Comparison of ENCODE assay signal across 15 cellular contexts in genomic region chr7:67725437-67725836, GRCh38.
DNase-seq lines count a peak whose midpoint lies in the region; ATAC-seq and TF ChIP-seq lines count a peak whose summit lies in the region.
"Had no signal": no experiment of that assay in that cellular context is flagged by ENCODE, and none has a peak within 500 bp of the region (broad histone marks: within the 10 kb centered on the region; RNA-seq: fewer than 3 reads in every experiment).

No MANE protein-coding gene starts in this region.

- H3K36me3 ChIP-seq in left ventricle myocardium inferior (no peaks in the 10 kb centered on the region), adipocyte (ENCODE audit: control insufficient read depth, insufficient read depth, low read length, severe bottlenecking) (no peaks in the 10 kb centered on the region), mesendoderm (ENCODE audit: control insufficient read depth, insufficient read depth, low read length) (no peaks in the 10 kb centered on the region)
- H3K36me3 ChIP-seq: HAP-1 had no signal

- H2BK5ac ChIP-seq in mesendoderm (ENCODE audit: low read length) = no peak overlapping the region

- no peak overlapping the region for H2AK5ac ChIP-seq in mesendoderm (ENCODE audit: low read length)

- H3K79me1 ChIP-seq in mesendoderm (ENCODE audit: low read length) = no peaks in the 10 kb centered on the region

- H3K27ac ChIP-seq in left ventricle myocardium inferior (replicated peaks) = no peak overlapping the region
- H3K27ac ChIP-seq in mesendoderm (ENCODE audit: low read depth, low read length) = peak overlapping the region; percentile 23
- H3K27ac ChIP-seq: 22Rv1 had no signal

- WGBS in mesendoderm (ENCODE audit: extremely low coverage, insufficient coverage, low lambda C conversion rate) = no CpG with 5 or more reads among the region's 3 CpGs

- ATAC-seq in Right ventricle myocardium inferior (peak; percentile 80), sciatic nerve (peak; percentile 91)
- ATAC-seq: CD8-positive, alpha-beta T cell had no signal

- H3K18ac ChIP-seq in mesendoderm (ENCODE audit: low read length) = peak overlapping the region; percentile 60

- intact Hi-C loops in Right ventricle myocardium inferior (cut with DNase I) = no loop called here
- intact Hi-C loops in left ventricle myocardium inferior (cut with micrococcal nuclease) = no loop called here
- intact Hi-C loops in sciatic nerve (cut with DNase I) = loop anchor here (5.0 kb wide), 1 partner anchor 1122 kb away; no protein-coding TSS in a partner anchor

- H3K9ac ChIP-seq in adipocyte (ENCODE audit: low read length) (no peak overlapping the region), mesendoderm (ENCODE audit: low read length) (no peak overlapping the region)

- H3K9me3 ChIP-seq in left ventricle myocardium inferior (replicated peaks) (no peaks in the 10 kb centered on the region), adipocyte (ENCODE audit: control insufficient read depth, low read length) (no peaks in the 10 kb centered on the region)
- H3K9me3 ChIP-seq: Caco-2, HAP-1 had no signal

- no peak overlapping the region for H4K8ac ChIP-seq in mesendoderm (ENCODE audit: low read depth, low read length)

- H3K27me3 ChIP-seq in left ventricle myocardium inferior (ENCODE audit: low read depth) (peaks cover 46% of the 10 kb centered on the region), adipocyte (replicated peaks; ENCODE audit: control insufficient read depth, insufficient read depth, low read length) (no peaks in the 10 kb centered on the region), mesendoderm (ENCODE audit: insufficient read depth, low read length, poor library complexity) (no peaks in the 10 kb centered on the region)

- no peak for TF ChIP-seq CTCF in left ventricle myocardium inferior (IDR thresholded peaks at IDR 0.05; ENCODE audit: borderline replicate concordance)

- H4K5ac ChIP-seq in mesendoderm (ENCODE audit: low read length) = no peak overlapping the region

- no peak overlapping the region for H3K4me3 ChIP-seq in left ventricle myocardium inferior
- H3K4me3 ChIP-seq in adipocyte (ENCODE audit: low read length) = no peak overlapping the region
- H3K4me3 ChIP-seq in mesendoderm (ENCODE audit: low read length) = no peak overlapping the region
- H3K4me3 ChIP-seq: HAP-1 had no signal

- no peak overlapping the region for H2BK120ac ChIP-seq in mesendoderm (ENCODE audit: low read depth, low read length)

- no peak overlapping the region for H3K4ac ChIP-seq in mesendoderm (ENCODE audit: low read depth, low read length)

- H3K4me1 ChIP-seq in left ventricle myocardium inferior = no peaks in the 10 kb centered on the region
- H3K4me1 ChIP-seq in adipocyte (ENCODE audit: control insufficient read depth, insufficient read depth, low read length) = no peaks in the 10 kb centered on the region
- H3K4me1 ChIP-seq in mesendoderm (ENCODE audit: control insufficient read depth, low read depth, low read length) = peaks cover 6% of the 10 kb centered on the region
- H3K4me1 ChIP-seq: Caco-2, HAP-1 had no signal

- no peak overlapping the region for H3K4me2 ChIP-seq in mesendoderm (ENCODE audit: low read length)

- H2BK15ac ChIP-seq in mesendoderm (replicated peaks; ENCODE audit: low read depth) = no peak overlapping the region

- DNase-seq in Right ventricle myocardium inferior (ENCODE audit: missing footprints) = no peak
- no peak for DNase-seq in left ventricle myocardium inferior
- peak; percentile 13 for DNase-seq in adipocyte (ENCODE audit: low read depth)
- no peak for DNase-seq in mesendoderm
- no peak for DNase-seq in sciatic nerve (ENCODE audit: low spot score)
- DNase-seq in effector CD4-positive, alpha-beta T cell = no peak
- no peak for DNase-seq in amniotic stem cell (lab: John Stamatoyannopoulos, UW)
- no peak for DNase-seq in DMS 273 (lab: John Stamatoyannopoulos, UW; ENCODE audit: unreplicated experiment)
- DNase-seq: Caco-2; CD8-positive, alpha-beta T cell; DMS53; GF-D8; GOT3 had no signal

- H3K79me2 ChIP-seq in mesendoderm (ENCODE audit: control insufficient read depth, insufficient read depth, low read length) = no peaks in the 10 kb centered on the region

- H3K23ac ChIP-seq in mesendoderm (ENCODE audit: low read length) = no peak overlapping the region

- H3K56ac ChIP-seq in mesendoderm (ENCODE audit: low read length) = no peak overlapping the region
